Comparison of ENCODE assay signal across 8 cellular contexts in genomic region chr5:117888688-117889087, GRCh38.
A peak's percentile ranks its signal among the peaks of the same experiment; 100 is the strongest.
DNase-seq lines count a peak whose midpoint lies in the region; ATAC-seq and TF ChIP-seq lines count a peak whose summit lies in the region.

No MANE protein-coding gene starts in this region.

- no peaks in the 10 kb centered on the region for H3K9me3 ChIP-seq in endodermal cell (ENCODE audit: control insufficient read depth, low read length)

- H3K27ac ChIP-seq in foreskin keratinocyte (no peak overlapping the region), endodermal cell (ENCODE audit: low read depth, low read length) (no peak overlapping the region)

- H3K4me3 ChIP-seq in fibroblast of villous mesenchyme (ENCODE audit: low read depth, low read length) (peak overlapping the region; percentile 46), endodermal cell (ENCODE audit: low read length) (no peak overlapping the region)

- DNase-seq in EL = peak; percentile 13
- peak; percentile 17 for DNase-seq in GM20000 (ENCODE audit: low spot score)
- peak; percentile 24 for DNase-seq in fibroblast of villous mesenchyme (ENCODE audit: low read depth)
- no peak for DNase-seq in stimulated activated CD4-positive, alpha-beta T cell treated with anti-CD3 and anti-CD28 coated beads, Interleukin-12 subunit alpha, Interleukin-12 subunit beta, amount 100 ng/mL, for 4 hours
- DNase-seq in foreskin keratinocyte = no peak
- DNase-seq in endodermal cell = no peak
- DNase-seq in NCI-H1105 (lab: John Stamatoyannopoulos, UW) = no peak

- H3K9me3 Mint-ChIP-seq in endodermal cell = no peaks in the 10 kb centered on the region

- no peak overlapping the region for H3K27ac Mint-ChIP-seq in endodermal cell

- H3K4me1 Mint-ChIP-seq in endodermal cell = no peaks in the 10 kb centered on the region

- H3K27me3 ChIP-seq in foreskin keratinocyte (no peaks in the 10 kb centered on the region), endodermal cell (ENCODE audit: control insufficient read depth, insufficient read depth, low read length, poor library complexity, severe bottlenecking) (no peaks in the 10 kb centered on the region)

- H3K4me3 Mint-ChIP-seq in endodermal cell = no peak overlapping the region

- 81 to 88% methylated on average over 1 to 2 of the region's 2 CpGs for WGBS in endodermal cell (ENCODE audit: insufficient coverage in 1 of 2, insufficient read length in 1 of 2), 2 experiments

- TF ChIP-seq CTCF in GM20000 (IDR thresholded peaks at IDR 0.05; ENCODE audit: extremely low read depth, missing control alignments) = no peak
- TF ChIP-seq CTCF in fibroblast of villous mesenchyme (IDR thresholded peaks at IDR 0.05; ENCODE audit: insufficient read depth, low read depth, low read length) = no peak
- no peak for TF ChIP-seq CTCF in foreskin keratinocyte (conservative IDR thresholded peaks at IDR 0.05)
- TF ChIP-seq CTCF in endodermal cell (conservative IDR thresholded peaks at IDR 0.05) = no peak

- ATAC-seq in HG03457 (IDR thresholded peaks at IDR 0.05; ENCODE audit: unreplicated experiment) (peak; percentile 97), foreskin keratinocyte (no peak)

- H3K36me3 Mint-ChIP-seq in endodermal cell (ENCODE audit: low read depth) = no peaks in the 10 kb centered on the region

- H3K36me3 ChIP-seq in endodermal cell (ENCODE audit: control insufficient read depth, insufficient read depth, low read length) = no peaks in the 10 kb centered on the region

- H3K27me3 Mint-ChIP-seq in endodermal cell (ENCODE audit: insufficient read depth) = no peaks in the 10 kb centered on the region

- H3K4me1 ChIP-seq in foreskin keratinocyte (no peaks in the 10 kb centered on the region), endodermal cell (ENCODE audit: control insufficient read depth, insufficient read depth, low read length) (no peaks in the 10 kb centered on the region)

- H3K9ac ChIP-seq in endodermal cell (ENCODE audit: extremely low read depth, low read length, poor library complexity, severe bottlenecking) = no peak overlapping the region

Comparison
In these comparisons a context has a peak if more than half of its experiments do, and no peak if none do; other contexts are left out.
1. DNase-seq: peak in EL (single experiment), GM20000 (single experiment) and fibroblast of villous mesenchyme (single experiment); none in stimulated activated CD4-positive, alpha-beta T cell treated with anti-CD3 and anti-CD28 coated beads, Interleukin-12 subunit alpha, Interleukin-12 subunit beta, amount 100 ng/mL, for 4 hours (single experiment), foreskin keratinocyte (0 of 2), endodermal cell (single experiment) and NCI-H1105 (single experiment).